10 cellular contexts compared by ENCODE assay signal in genomic region chr16:2025878-2026460, GRCh38. TPM values are rescaled to one million over a fixed set of nuclear protein-coding genes. Genes with fewer than 3 reads are reported as not detected.
DNase-seq lines count a peak whose midpoint lies in the region; FAIRE-seq and TF ChIP-seq lines count a peak whose summit lies in the region.
"Had no signal": no experiment of that assay in that cellular context is flagged by ENCODE, and none has a peak within 500 bp of the region (broad histone marks: within the 10 kb centered on the region; RNA-seq: fewer than 3 reads in every experiment).

No MANE protein-coding gene starts in this region.

- H3K36me3 ChIP-seq in astrocyte (ENCODE audit: insufficient read depth, low read length) (no peaks in the 10 kb centered on the region), tibial artery (peaks cover 0 to 13% (median 0%) of the 10 kb centered on the region in 3 donors)

- H3K27ac ChIP-seq in astrocyte (ENCODE audit: low read depth, low read length) (no peak overlapping the region), tibial artery (peak overlapping the region; percentile 74 to 77), caudate nucleus (ENCODE audit: low read depth, low read length) (no peak overlapping the region)

- TF ChIP-seq CTCF in astrocyte (IDR thresholded peaks at IDR 0.05; ENCODE audit: insufficient read depth, low read depth, low read length), result no peak
- TF ChIP-seq CTCF in mesothelial cell of epicardium (IDR thresholded peaks at IDR 0.05; ENCODE audit: unreplicated experiment), result no peak
- TF ChIP-seq CTCF in tibial artery (IDR thresholded peaks at IDR 0.05), result no peak

- CTCF ChIA-PET in activated naive CD4-positive, alpha-beta T cell treated with anti-CD3 and anti-CD28 coated beads, Interleukin-2, amount 10 ng/mL, durations not matched to agents 7 days and 5 days (lab: Charles Lee), result no interaction called here

- peak overlapping the region; percentile 51 for H3K4me3 Mint-ChIP-seq in activated naive CD4-positive, alpha-beta T cell treated with anti-CD3 and anti-CD28 coated beads, Interleukin-2, amount 10 ng/mL, durations not matched to agents 7 days and 5 days
- peak overlapping the region; percentile 77 for H3K4me3 Mint-ChIP-seq in astrocyte (ENCODE audit: unreplicated experiment)
- H3K4me3 Mint-ChIP-seq in mesothelial cell of epicardium, result peak overlapping the region; percentile 58

- peaks cover 81% of the 10 kb centered on the region for H3K27me3 Mint-ChIP-seq in activated naive CD4-positive, alpha-beta T cell treated with anti-CD3 and anti-CD28 coated beads, Interleukin-2, amount 10 ng/mL, durations not matched to agents 7 days and 5 days
- H3K27me3 Mint-ChIP-seq in astrocyte (ENCODE audit: low read depth, unreplicated experiment) (peaks cover 4% of the 10 kb centered on the region), mesothelial cell of epicardium (ENCODE audit: low read depth) (peaks cover 18% of the 10 kb centered on the region)

- H4K20me1 ChIP-seq in astrocyte (ENCODE audit: insufficient read depth, low read length), result peaks cover 23% of the 10 kb centered on the region

- no peak overlapping the region for H3K27ac Mint-ChIP-seq in activated naive CD4-positive, alpha-beta T cell treated with anti-CD3 and anti-CD28 coated beads, Interleukin-2, amount 10 ng/mL, durations not matched to agents 7 days and 5 days
- no peak overlapping the region for H3K27ac Mint-ChIP-seq in astrocyte (ENCODE audit: unreplicated experiment)
- no peak overlapping the region for H3K27ac Mint-ChIP-seq in mesothelial cell of epicardium
- H3K27ac Mint-ChIP-seq: CD14-positive monocyte had no signal

- H3K27me3 ChIP-seq in astrocyte (ENCODE audit: insufficient read depth, low read length), result no peaks in the 10 kb centered on the region
- peaks cover 0 to 13% of the 10 kb centered on the region in 2 donors for H3K27me3 ChIP-seq in tibial artery

- H3K9me3 Mint-ChIP-seq in activated naive CD4-positive, alpha-beta T cell treated with anti-CD3 and anti-CD28 coated beads, Interleukin-2, amount 10 ng/mL, durations not matched to agents 7 days and 5 days, result no peaks in the 10 kb centered on the region
- H3K9me3 Mint-ChIP-seq in astrocyte (ENCODE audit: unreplicated experiment), result no peaks in the 10 kb centered on the region
- H3K9me3 Mint-ChIP-seq in mesothelial cell of epicardium, result no peaks in the 10 kb centered on the region

- peak overlapping the region; percentile 77 for H3K4me2 ChIP-seq in astrocyte (ENCODE audit: low read length)

- no peaks in the 10 kb centered on the region for H3K9me3 ChIP-seq in astrocyte (ENCODE audit: insufficient read depth, low read depth, low read length)
- H3K9me3 ChIP-seq in tibial artery, result no peaks in the 10 kb centered on the region

- DNase-seq in activated naive CD4-positive, alpha-beta T cell treated with anti-CD3 and anti-CD28 coated beads, Interleukin-2, amount 10 ng/mL, durations not matched to agents 7 days and 5 days, result no peak
- no peak for DNase-seq in activated naive CD4-positive, alpha-beta T cell (lab: John Stamatoyannopoulos, UW)
- DNase-seq in astrocyte (ENCODE audit: low read depth) (no peak), mesothelial cell of epicardium (ENCODE audit: low spot score in 2 of 2, unreplicated experiment in 2 of 2) (no peak), tibial artery (no peak), dermis blood vessel endothelial cell (no peak), GDM1 (lab: John Stamatoyannopoulos, UW) (no peak), caudate nucleus (lab: John Stamatoyannopoulos, UW) (no peak)

- intact Hi-C loops in tibial artery (cut with DNase I; ENCODE audit: low total_unique reads), result no loop called here

- H3K79me2 ChIP-seq in astrocyte (ENCODE audit: insufficient read depth, low read length), result peaks cover 27% of the 10 kb centered on the region

- H2AFZ ChIP-seq in astrocyte (ENCODE audit: low read depth, low read length), result peak overlapping the region; percentile 66

- peak overlapping the region; percentile 17 for H3K4me3 ChIP-seq in astrocyte (ENCODE audit: insufficient read depth, low read depth, low read length)
- peak overlapping the region; percentile 62 to 72 for H3K4me3 ChIP-seq in tibial artery

- FAIRE-seq in astrocyte (lab: Jason Lieb, UNC), result no peak
- FAIRE-seq: H54 had no signal

- H3K4me1 Mint-ChIP-seq in activated naive CD4-positive, alpha-beta T cell treated with anti-CD3 and anti-CD28 coated beads, Interleukin-2, amount 10 ng/mL, durations not matched to agents 7 days and 5 days, result peaks cover 29% of the 10 kb centered on the region
- H3K4me1 Mint-ChIP-seq in astrocyte (ENCODE audit: low read depth, unreplicated experiment) (peaks cover 7% of the 10 kb centered on the region), mesothelial cell of epicardium (peaks cover 27% of the 10 kb centered on the region)

- peak overlapping the region; percentile 64 for H3K9ac ChIP-seq in astrocyte (ENCODE audit: low read length)

- no peaks in the 10 kb centered on the region for H3K36me3 Mint-ChIP-seq in activated naive CD4-positive, alpha-beta T cell treated with anti-CD3 and anti-CD28 coated beads, Interleukin-2, amount 10 ng/mL, durations not matched to agents 7 days and 5 days
- H3K36me3 Mint-ChIP-seq in astrocyte (ENCODE audit: low read depth, unreplicated experiment) (no peaks in the 10 kb centered on the region), mesothelial cell of epicardium (peaks cover 2% of the 10 kb centered on the region)

- H3K4me1 ChIP-seq in astrocyte (ENCODE audit: insufficient read depth, low read length) (peaks cover 18% of the 10 kb centered on the region), tibial artery (peaks cover 0 to 71% (median 49%) of the 10 kb centered on the region in 4 donors)

RNA-seq across cellular contexts. Expression of gene NHERF2, which starts 0.7 kb away (rescaled TPM):
- total RNA-seq in astrocyte, result 92.5 and 106 TPM in 2 replicates
- total RNA-seq in mesothelial cell of epicardium, result 48.1 to 55.1 TPM (median 51.3 TPM) in 3 replicates
- total RNA-seq in dermis blood vessel endothelial cell, result 33.5 and 79.6 TPM in 2 replicates

RNA-seq across cellular contexts. Expression of gene NPW, which starts 6.4 kb away (rescaled TPM):
- total RNA-seq in astrocyte (2.1 and 2.9 TPM in 2 replicates), mesothelial cell of epicardium (14.0 to 16.1 TPM (median 15.4 TPM) in 3 replicates), dermis blood vessel endothelial cell (0.17 and 1.2 TPM in 2 replicates)

RNA-seq across cellular contexts. Expression of gene ZNF598, which starts 16.3 kb away (rescaled TPM):
- total RNA-seq in astrocyte, result 46.0 and 50.0 TPM in 2 replicates
- 50.6 to 52.7 TPM (median 52.7 TPM) in 3 replicates for total RNA-seq in mesothelial cell of epicardium
- total RNA-seq in dermis blood vessel endothelial cell, result 19.1 and 28.2 TPM in 2 replicates

RNA-seq across cellular contexts. Expression of gene NTHL1, which starts 21.7 kb away (rescaled TPM):
- 13.2 and 13.7 TPM in 2 replicates for total RNA-seq in astrocyte
- 27.6 to 31.1 TPM (median 29.7 TPM) in 3 replicates for total RNA-seq in mesothelial cell of epicardium
- total RNA-seq in dermis blood vessel endothelial cell, result 27.7 and 32.3 TPM in 2 replicates

RNA-seq across cellular contexts. Expression of gene TSC2, which starts 21.8 kb away (rescaled TPM):
- total RNA-seq in astrocyte, result 89.5 and 94.6 TPM in 2 replicates
- total RNA-seq in mesothelial cell of epicardium, result 242 to 250 TPM (median 243 TPM) in 3 replicates
- 40.8 and 59.3 TPM in 2 replicates for total RNA-seq in dermis blood vessel endothelial cell

Comparison
In these comparisons a context has a peak if more than half of its experiments do, and no peak if none do; other contexts are left out.
1. H3K27ac ChIP-seq: peak in tibial artery (2 of 2); none in astrocyte (single experiment) and caudate nucleus (single experiment).
2. Peak in every context shown above with its lines, with median percentiles within 50 percentile points of each other: H3K4me3 Mint-ChIP-seq.